ENCODE assay signal across 28 cellular contexts in genomic region chr12:51944608-51945233, GRCh38. TPM values are rescaled to one million over a fixed set of nuclear protein-coding genes. Genes with fewer than 3 reads are reported as not detected.
DNase-seq lines count a peak whose midpoint lies in the region; ATAC-seq and TF ChIP-seq lines count a peak whose summit lies in the region.
"Had no signal": no experiment of that assay in that cellular context is flagged by ENCODE, and none has a peak within 500 bp of the region (broad histone marks: within the 10 kb centered on the region; RNA-seq: fewer than 3 reads in every experiment).

No MANE protein-coding gene starts in this region.

- H3K4me3 Mint-ChIP-seq in endothelial cell (ENCODE audit: unreplicated experiment): peak overlapping the region; percentile 48
- no peak overlapping the region for H3K4me3 Mint-ChIP-seq in activated T-helper 17 cell treated with anti-CD3 and anti-CD28 coated beads, Interleukin-2, amount 50 U/mL, for 72 hours
- H3K4me3 Mint-ChIP-seq: CD14-positive monocyte; CD4-positive, alpha-beta memory T cell; CD4-positive, CD25-positive, alpha-beta regulatory T cell; CD8-positive, alpha-beta memory T cell had no signal

- no peaks in the 10 kb centered on the region for H3K9me3 ChIP-seq in HEK293 (ENCODE audit: control insufficient read depth, insufficient read depth, low read depth, low read length)
- peaks cover 26% of the 10 kb centered on the region for H3K9me3 ChIP-seq in adipocyte (ENCODE audit: control insufficient read depth, low read length)

- CTCF ChIA-PET in HEK293 (lab: Yijun Ruan, JAX): interaction anchor here (0.6 to 0.7 kb wide), 2 partner anchors 10 to 18 kb away, joined by 3 read pairs; no protein-coding TSS in a partner anchor

- ATAC-seq in activated T-helper 17 cell treated with anti-CD3 and anti-CD28 coated beads, Interleukin-2, amount 50 U/mL, for 72 hours (replicated peaks): no peak
- ATAC-seq in GM21381 (IDR thresholded peaks at IDR 0.05; ENCODE audit: unreplicated experiment): no peak
- ATAC-seq: GM12878 had no signal

- no peak overlapping the region for H3K27ac ChIP-seq in HEK293 (ENCODE audit: extremely low read depth, low read depth, low read length)
- H3K27ac ChIP-seq: BLaER1 had no signal

- H3K36me3 ChIP-seq in HEK293 (ENCODE audit: control insufficient read depth in 2 of 2, insufficient read depth in 1 of 2, low read length in 2 of 2) (no peaks in the 10 kb centered on the region), adipocyte (ENCODE audit: control insufficient read depth, insufficient read depth, low read length, severe bottlenecking) (no peaks in the 10 kb centered on the region)
- H3K36me3 ChIP-seq: BE2C, BLaER1 had no signal

- peaks cover 14% of the 10 kb centered on the region for H3K9me3 Mint-ChIP-seq in endothelial cell (ENCODE audit: unreplicated experiment)
- peaks cover 6% of the 10 kb centered on the region for H3K9me3 Mint-ChIP-seq in activated T-helper 17 cell treated with anti-CD3 and anti-CD28 coated beads, Interleukin-2, amount 50 U/mL, for 72 hours

- no peaks in the 10 kb centered on the region for H3K27me3 ChIP-seq in adipocyte (replicated peaks; ENCODE audit: control insufficient read depth, insufficient read depth, low read length)
- H3K27me3 ChIP-seq: BE2C, BLaER1 had no signal

- peaks cover 4% of the 10 kb centered on the region for H3K27me3 Mint-ChIP-seq in endothelial cell (ENCODE audit: unreplicated experiment)
- peaks cover 13% of the 10 kb centered on the region for H3K27me3 Mint-ChIP-seq in activated T-helper 17 cell treated with anti-CD3 and anti-CD28 coated beads, Interleukin-2, amount 50 U/mL, for 72 hours

- peaks cover 5% of the 10 kb centered on the region for H3K4me1 Mint-ChIP-seq in endothelial cell (ENCODE audit: unreplicated experiment)
- H3K4me1 Mint-ChIP-seq in activated T-helper 17 cell treated with anti-CD3 and anti-CD28 coated beads, Interleukin-2, amount 50 U/mL, for 72 hours: no peaks in the 10 kb centered on the region
- H3K4me1 Mint-ChIP-seq: CD8-positive, alpha-beta memory T cell had no signal

- H3K9ac ChIP-seq in adipocyte (ENCODE audit: low read length): no peak overlapping the region
- H3K9ac ChIP-seq: BLaER1 had no signal

- POLR2A ChIA-PET in HEK293 (lab: Yijun Ruan, JAX): no interaction called here

- DNase-seq in adipocyte (ENCODE audit: low read depth): no peak
- no peak for DNase-seq in endothelial cell (ENCODE audit: low spot score)
- DNase-seq in lower leg skin (ENCODE audit: low spot score in 2 of 2): no peak
- DNase-seq in stimulated activated CD8-positive, alpha-beta memory T cell treated with anti-CD3 and anti-CD28 coated beads, Interleukin-4, amount 100 ng/mL, for 48 hours: no peak
- DNase-seq: 8988T; ACHN; BE2C; C1 segment of cervical spinal cord; CD4-positive, alpha-beta memory T cell; CD4-positive, CD25-positive, alpha-beta regulatory T cell; CD8-positive, alpha-beta memory T cell; COR-L47; DMS 273 treated with DMSO at 0.1 percent for 48 hours; DMS153; DMS53; DMS79; DND-41; EL; GDM1 had no signal

- no peak overlapping the region for H3K27ac Mint-ChIP-seq in endothelial cell (ENCODE audit: unreplicated experiment)
- H3K27ac Mint-ChIP-seq in activated T-helper 17 cell treated with anti-CD3 and anti-CD28 coated beads, Interleukin-2, amount 50 U/mL, for 72 hours: no peak overlapping the region
- H3K27ac Mint-ChIP-seq: CD4-positive, CD25-positive, alpha-beta regulatory T cell; CD8-positive, alpha-beta memory T cell had no signal

- TF ChIP-seq CTCF in HEK293 (tag by site-specific recombination; IDR thresholded peaks at IDR 0.05): no peak
- no peak for TF ChIP-seq CTCF in endothelial cell (IDR thresholded peaks at IDR 0.05; ENCODE audit: unreplicated experiment)
- TF ChIP-seq CTCF in lower leg skin (IDR thresholded peaks at IDR 0.05): no peak

- peaks cover 17% of the 10 kb centered on the region for H3K36me3 Mint-ChIP-seq in endothelial cell (ENCODE audit: low read depth, unreplicated experiment)
- no peaks in the 10 kb centered on the region for H3K36me3 Mint-ChIP-seq in activated T-helper 17 cell treated with anti-CD3 and anti-CD28 coated beads, Interleukin-2, amount 50 U/mL, for 72 hours (ENCODE audit: low read depth)
- H3K36me3 Mint-ChIP-seq: CD4-positive, CD25-positive, alpha-beta regulatory T cell had no signal

- no peak for TF ChIP-seq POLR2A in lower leg skin (IDR thresholded peaks at IDR 0.05)

- intact Hi-C loops in lower leg skin (cut with DNase I; ENCODE audit: low total_unique reads): no loop called here

- peaks cover 13% of the 10 kb centered on the region for H3K4me1 ChIP-seq in HEK293 (ENCODE audit: control insufficient read depth, insufficient read depth, low read length)
- H3K4me1 ChIP-seq in adipocyte (ENCODE audit: control insufficient read depth, insufficient read depth, low read length): peaks cover 8% of the 10 kb centered on the region

- WGBS in lower leg skin, 2 donors: 93 to 96% methylated on average over 1 of the region's 1 CpG

- H3K4me3 ChIP-seq in HEK293 (ENCODE audit: low read depth, low read length): no peak overlapping the region
- H3K4me3 ChIP-seq in adipocyte (ENCODE audit: low read length): peak overlapping the region; percentile 31
- H3K4me3 ChIP-seq in lower leg skin (ENCODE audit: low read depth, poor library complexity, severe bottlenecking): no peak overlapping the region
- H3K4me3 ChIP-seq: BLaER1, GM12878 had no signal

TF ChIP-seq in HEK293, 187 proteins besides CTCF, POLR2A, EP300 and RAD21:
- no peak for TF ChIP-seq ZNF645 (tag by site-specific recombination; IDR thresholded peaks at IDR 0.05)
- no peak for TF ChIP-seq ZNF2 (tag by site-specific recombination; IDR thresholded peaks at IDR 0.05)
- TF ChIP-seq ZNF660 (tag by site-specific recombination; IDR thresholded peaks at IDR 0.05): no peak
- no peak for TF ChIP-seq ZFP3 (tag by site-specific recombination; IDR thresholded peaks at IDR 0.05; ENCODE audit: low read depth)
- TF ChIP-seq ZNF239 (tag by site-specific recombination; IDR thresholded peaks at IDR 0.05): no peak
- no peak for TF ChIP-seq EGR2 (tag by site-specific recombination; IDR thresholded peaks at IDR 0.05; ENCODE audit: low read depth)
- no peak for TF ChIP-seq ZBTB7A (tag by site-specific recombination; IDR thresholded peaks at IDR 0.05; ENCODE audit: low read depth)
- peak; percentile 94 for TF ChIP-seq MZF1 (tag by site-specific recombination; IDR thresholded peaks at IDR 0.05; ENCODE audit: borderline replicate concordance)
- TF ChIP-seq ZBTB8A (tag by site-specific recombination; IDR thresholded peaks at IDR 0.05): no peak
- TF ChIP-seq SETDB1 (IDR thresholded peaks at IDR 0.05; ENCODE audit: insufficient read length, low read length): peak; percentile 86
- no peak for TF ChIP-seq ZNF561 (tag by site-specific recombination; IDR thresholded peaks at IDR 0.05; ENCODE audit: borderline replicate concordance)
- TF ChIP-seq SALL2 (tag by site-specific recombination; IDR thresholded peaks at IDR 0.05; ENCODE audit: borderline replicate concordance): no peak
- TF ChIP-seq KLF8 (tag by site-specific recombination; IDR thresholded peaks at IDR 0.05): no peak

RNA-seq across cellular contexts. Expression of gene ACVR1B, which starts 6.8 kb away (rescaled TPM):
- total RNA-seq in endothelial cell (ENCODE audit: unreplicated experiment) (30.5 TPM), lower leg skin (10 to 100 TPM; 67.4 to 87.0 (median 80.5) TPM)
- total RNA-seq in activated T-helper 17 cell treated with anti-CD3 and anti-CD28 coated beads, Interleukin-2, amount 50 U/mL, for 72 hours: 1 to 10 TPM; 6.8 TPM

RNA-seq across cellular contexts. Expression of gene ACVRL1, which starts 37.4 kb away (rescaled TPM):
- 395 TPM for total RNA-seq in endothelial cell (ENCODE audit: unreplicated experiment)
- 10 to 100 TPM; 12.9 to 99.8 (median 39.9) TPM for total RNA-seq in lower leg skin
- total RNA-seq in activated T-helper 17 cell treated with anti-CD3 and anti-CD28 coated beads, Interleukin-2, amount 50 U/mL, for 72 hours: not detected
- total RNA-seq: CD4-positive, CD25-positive, alpha-beta regulatory T cell; GM12878 had no signal

RNA-seq across cellular contexts. Expression of gene ANKRD33, which starts 56.8 kb away (rescaled TPM):
- total RNA-seq in endothelial cell (ENCODE audit: unreplicated experiment) (0.31 TPM), lower leg skin (not detected)
- total RNA-seq in activated T-helper 17 cell treated with anti-CD3 and anti-CD28 coated beads, Interleukin-2, amount 50 U/mL, for 72 hours: not detected
- total RNA-seq: A673; CD4-positive, alpha-beta memory T cell; CD4-positive, CD25-positive, alpha-beta regulatory T cell; CD8-positive, alpha-beta memory T cell; Daoy; G401; GM12878 had no signal

Comparison
In these comparisons a context has a peak if more than half of its experiments do, and no peak if none do; other contexts are left out.
1. RNA of gene ACVRL1, which starts 37.4 kb away (total RNA-seq): 395 TPM in endothelial cell (single experiment) and 12.9 to 99.8 TPM in lower leg skin; not detected in activated T-helper 17 cell treated with anti-CD3 and anti-CD28 coated beads, Interleukin-2, amount 50 U/mL, for 72 hours; every median in the first group is over 10 times any median in the second.